8 cellular contexts compared by ENCODE assay signal in the genomic region with DNA sequence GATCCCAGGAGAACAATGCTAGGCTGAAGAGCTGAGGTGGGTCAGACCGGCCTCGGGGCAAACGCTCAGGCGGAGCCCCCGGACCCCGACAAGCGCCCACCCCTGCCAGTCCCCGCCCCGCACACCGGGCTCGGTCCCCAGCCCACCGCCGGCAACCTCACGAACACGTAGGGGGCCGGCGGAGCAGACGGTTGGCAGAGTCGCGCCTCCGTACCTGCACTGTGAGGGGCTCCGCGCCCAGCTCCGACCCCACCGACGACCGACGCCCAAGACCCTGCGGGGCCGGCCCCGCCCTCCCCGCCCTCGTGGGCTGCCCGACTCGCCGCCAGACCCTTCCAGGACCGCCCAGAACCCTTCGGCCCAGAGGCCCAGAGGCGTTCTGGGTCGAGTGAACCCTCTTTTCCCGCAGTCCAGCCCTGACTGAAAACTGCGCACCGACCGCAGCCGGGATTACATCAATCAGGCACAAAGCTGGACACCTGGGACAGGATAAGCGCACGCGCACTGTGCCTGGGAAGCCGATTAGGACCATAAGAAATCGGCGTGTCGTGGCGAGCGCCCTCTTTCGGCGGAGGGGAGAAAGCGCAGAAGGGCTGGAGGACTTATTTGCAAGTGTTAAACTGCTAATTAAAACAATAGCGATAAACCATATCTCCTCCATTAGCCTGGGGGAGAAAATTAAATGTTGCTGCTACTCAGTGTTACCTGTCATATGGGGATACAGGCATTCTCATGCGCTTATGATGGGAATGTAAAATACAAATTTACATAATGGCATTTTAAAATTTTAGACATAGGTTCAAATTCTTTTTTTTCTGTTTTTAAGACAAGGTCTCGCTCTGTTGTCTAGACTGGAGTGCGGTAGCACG. TPM values are rescaled to one million over a fixed set of nuclear protein-coding genes. Genes with fewer than 3 reads are reported as not detected.
A peak's percentile ranks its signal among the peaks of the same experiment; 100 is the strongest.
DNase-seq lines count a peak whose midpoint lies in the region; ATAC-seq and TF ChIP-seq lines count a peak whose summit lies in the region.

No MANE protein-coding gene starts in this region.

- H3K4me1 ChIP-seq in lung (ENCODE audit: control insufficient read depth in 2 of 2, insufficient read depth in 2 of 2, low read length in 2 of 2), result peaks cover 5 to 35% of the 10 kb centered on the region in 2 donors

- H3K9me3 Mint-ChIP-seq in activated CD4-positive, alpha-beta memory T cell treated with anti-CD3 and anti-CD28 coated beads, Interleukin-2, amount 10 ng/mL, durations not matched to agents 7 days and 5 days, result no peaks in the 10 kb centered on the region

- CTCF ChIA-PET in activated CD4-positive, alpha-beta memory T cell treated with anti-CD3 and anti-CD28 coated beads, Interleukin-2, amount 10 ng/mL, durations not matched to agents 7 days and 5 days (lab: Charles Lee), result interaction anchor here (0.6 to 3.0 kb wide), 34 partner anchors 9 to 655 kb away, joined by 3 to 19 read pairs (median 4); a partner anchor contains a TSS

- no peaks in the 10 kb centered on the region for H3K9me3 ChIP-seq in lung (ENCODE audit: control insufficient read depth in 2 of 2, insufficient read depth in 1 of 2, low read length in 1 of 2)

- peak; percentile 51 to 95 (median 86) for DNase-seq in C1 segment of cervical spinal cord (lab: John Stamatoyannopoulos, UW)
- DNase-seq in HK-2 (ENCODE audit: unreplicated experiment), result peak; percentile 94
- DNase-seq in NCI-H82 treated with DMSO at 0.1 percent for 48 hours (lab: John Stamatoyannopoulos, UW; ENCODE audit: unreplicated experiment), result peak; percentile 93
- DNase-seq in activated CD4-positive, alpha-beta memory T cell treated with anti-CD3 and anti-CD28 coated beads, Interleukin-2, amount 10 ng/mL, durations not matched to agents 7 days and 5 days, result peak; percentile 95
- peak; percentile 98 for DNase-seq in ecto neural progenitor cell (ENCODE audit: low spot score)
- peak; percentile 95 for DNase-seq in lung (ENCODE audit: low spot score)
- DNase-seq in stimulated activated CD4-positive, alpha-beta T cell treated with anti-CD3 and anti-CD28 coated beads, TNF-alpha, amount 100 ng/mL, for 4 hours (ENCODE audit: low read depth in 3 of 3), result peak; percentile 88 to 95 (median 93)

- no peaks in the 10 kb centered on the region for H3K36me3 ChIP-seq in lung (ENCODE audit: control insufficient read depth in 2 of 2, insufficient read depth in 2 of 2, low read length in 2 of 2)

- H3K27ac ChIP-seq in lung (ENCODE audit: low read depth in 1 of 2, low read length in 1 of 2), result peak overlapping the region; percentile 87 to 98

- POLR2A ChIA-PET in activated CD4-positive, alpha-beta memory T cell treated with anti-CD3 and anti-CD28 coated beads, Interleukin-2, amount 10 ng/mL, durations not matched to agents 7 days and 5 days (lab: Charles Lee), result interaction anchor here (0.6 to 2.6 kb wide), 21 partner anchors 10 to 655 kb away, joined by 3 to 15 read pairs (median 3); a partner anchor contains a TSS

- TF ChIP-seq CTCF in lung (IDR thresholded peaks at IDR 0.05; ENCODE audit: control extremely low read depth, extremely low read depth), result peak; percentile 94

- peak overlapping the region; percentile 94 for H3K4me3 Mint-ChIP-seq in activated CD4-positive, alpha-beta memory T cell treated with anti-CD3 and anti-CD28 coated beads, Interleukin-2, amount 10 ng/mL, durations not matched to agents 7 days and 5 days

- ATAC-seq in GM19328 (IDR thresholded peaks at IDR 0.05; ENCODE audit: unreplicated experiment) (peak; percentile 58), lung (ENCODE audit: insufficient read depth, low FRiP score) (peak; percentile 93)

- H3K36me3 Mint-ChIP-seq in activated CD4-positive, alpha-beta memory T cell treated with anti-CD3 and anti-CD28 coated beads, Interleukin-2, amount 10 ng/mL, durations not matched to agents 7 days and 5 days (ENCODE audit: low read depth), result no peaks in the 10 kb centered on the region

- WGBS in lung, 2 donors, result 2% methylated on average over 53 to 62 of the region's 62 CpGs

- no peaks in the 10 kb centered on the region for H3K27me3 ChIP-seq in lung (ENCODE audit: control insufficient read depth, insufficient read depth)

- H3K27me3 Mint-ChIP-seq in activated CD4-positive, alpha-beta memory T cell treated with anti-CD3 and anti-CD28 coated beads, Interleukin-2, amount 10 ng/mL, durations not matched to agents 7 days and 5 days, result peaks cover 6% of the 10 kb centered on the region

- peaks cover 12% of the 10 kb centered on the region for H3K4me1 Mint-ChIP-seq in activated CD4-positive, alpha-beta memory T cell treated with anti-CD3 and anti-CD28 coated beads, Interleukin-2, amount 10 ng/mL, durations not matched to agents 7 days and 5 days

- peak overlapping the region; percentile 96 for H3K27ac Mint-ChIP-seq in activated CD4-positive, alpha-beta memory T cell treated with anti-CD3 and anti-CD28 coated beads, Interleukin-2, amount 10 ng/mL, durations not matched to agents 7 days and 5 days

- peak overlapping the region; percentile 93 for H3K4me3 ChIP-seq in lung

RNA-seq across cellular contexts. Expression of a gene that starts 11.7 kb away (rescaled TPM):
- 10 to 100 TPM; 88.9 to 99.7 TPM for total RNA-seq in activated CD4-positive, alpha-beta memory T cell treated with anti-CD3 and anti-CD28 coated beads, Interleukin-2, amount 10 ng/mL, durations not matched to agents 7 days and 5 days
- total RNA-seq in lung, result 100 to 1,000 TPM in 1 of 2 donors, 10 to 100 TPM in 1; 98.4 to 142 TPM
- 100 to 1,000 TPM in 1 of 2 donors, 10 to 100 TPM in 1; 69.9 to 110 TPM for polyA plus RNA-seq in lung

RNA-seq across cellular contexts. Expression of a gene that starts 29.6 kb away (rescaled TPM):
- total RNA-seq in activated CD4-positive, alpha-beta memory T cell treated with anti-CD3 and anti-CD28 coated beads, Interleukin-2, amount 10 ng/mL, durations not matched to agents 7 days and 5 days, result 1 to 10 TPM; 1.2 to 1.6 TPM
- total RNA-seq in lung, result 10 to 100 TPM in 1 of 2 donors, 1 to 10 TPM in 1; 3.4 to 16.9 TPM
- polyA plus RNA-seq in lung, result 1 to 10 TPM; 7.3 TPM

RNA-seq across cellular contexts. Expression of a gene that starts 29.7 kb away (rescaled TPM):
- total RNA-seq in activated CD4-positive, alpha-beta memory T cell treated with anti-CD3 and anti-CD28 coated beads, Interleukin-2, amount 10 ng/mL, durations not matched to agents 7 days and 5 days, result 100 to 1,000 TPM; 102 to 105 TPM
- total RNA-seq in lung, result 10 to 100 TPM; 36.1 to 42.3 TPM
- 10 to 100 TPM; 15.4 to 27.9 TPM for polyA plus RNA-seq in lung

RNA-seq across cellular contexts. Expression of a gene that starts 48.6 kb away (rescaled TPM):
- total RNA-seq in activated CD4-positive, alpha-beta memory T cell treated with anti-CD3 and anti-CD28 coated beads, Interleukin-2, amount 10 ng/mL, durations not matched to agents 7 days and 5 days, result 1 to 10 TPM; 2.5 to 3.4 TPM
- 1 to 10 TPM; 5.2 to 9.6 TPM for total RNA-seq in lung
- 1 to 10 TPM in 1 of 2 donors, under 1 TPM in 1; 0.85 to 2.5 TPM for polyA plus RNA-seq in lung

RNA-seq across cellular contexts. Expression of a gene that starts 49.9 kb away (rescaled TPM):
- total RNA-seq in activated CD4-positive, alpha-beta memory T cell treated with anti-CD3 and anti-CD28 coated beads, Interleukin-2, amount 10 ng/mL, durations not matched to agents 7 days and 5 days, result 1 to 10 TPM; 1.1 TPM
- 10 to 100 TPM; 37.5 to 46.0 TPM for total RNA-seq in lung
- polyA plus RNA-seq in lung, result 10 to 100 TPM; 21.9 to 23.7 TPM

Comparison
In these comparisons a context has a peak if more than half of its experiments do, and no peak if none do; other contexts are left out.
1. Peak in every context shown above with its lines: DNase-seq, ATAC-seq, H3K4me3 ChIP-seq and H3K27ac ChIP-seq.